In the genomic region with DNA sequence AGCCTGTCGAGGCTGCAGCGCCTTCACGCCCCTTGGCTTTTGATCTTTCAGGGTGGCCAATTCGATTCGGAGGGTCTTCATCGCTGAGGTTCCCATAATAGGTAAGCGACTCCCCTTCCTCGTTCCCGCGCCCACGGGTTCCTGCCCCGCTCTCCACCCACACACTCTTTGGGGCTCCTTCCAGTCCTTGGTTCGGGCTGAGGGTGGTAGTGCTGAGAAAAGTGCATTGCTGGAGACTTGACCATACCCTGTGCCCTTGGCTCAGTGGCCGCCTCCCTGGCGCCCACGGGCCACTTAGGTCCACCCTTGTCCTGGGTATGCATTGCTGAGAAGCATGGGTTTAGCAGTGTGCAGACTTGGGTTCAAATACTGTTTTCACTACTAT, we compare ENCODE assay signal across 8 cellular contexts.
DNase-seq lines count a peak whose midpoint lies in the region; ATAC-seq, FAIRE-seq and TF ChIP-seq lines count a peak whose summit lies in the region.

No MANE protein-coding gene starts in this region.

- intact Hi-C loops in dendritic cell treated with granulocyte-macrophage colony-stimulating factor and Interleukin-4, amounts not matched to agents 40 ng/mL and 50 ng/mL, for 4 days (cut with micrococcal nuclease): loop anchor here (1.0 kb wide), 1 partner anchor 16 kb away; a partner anchor contains a TSS

- no peaks in the 10 kb centered on the region for H3K27me3 Mint-ChIP-seq in dendritic cell treated with granulocyte-macrophage colony-stimulating factor and Interleukin-4, amounts not matched to agents 40 ng/mL and 50 ng/mL, for 4 days

- no peak for TF ChIP-seq POLR2A in H54 (IDR thresholded peaks at IDR 0.05; ENCODE audit: low read depth, low read length)

- peak overlapping the region; percentile 97 for H3K27ac Mint-ChIP-seq in dendritic cell treated with granulocyte-macrophage colony-stimulating factor and Interleukin-4, amounts not matched to agents 40 ng/mL and 50 ng/mL, for 4 days

- H3K4me3 ChIP-seq in GM08714 (ENCODE audit: low read length) (peak overlapping the region; percentile 94), LNCaP clone FGC (ENCODE audit: low read depth, low read length) (peak overlapping the region; percentile 94), muscle layer of duodenum (ENCODE audit: low read depth in 1 of 2, low read length in 2 of 2) (peak overlapping the region; percentile 90 to 94)

- H3K4me1 ChIP-seq in muscle layer of duodenum (ENCODE audit: control insufficient read depth in 1 of 2, insufficient read depth in 2 of 2, low read length in 2 of 2): peaks cover 0 to 20% of the 10 kb centered on the region in 2 donors

- no peak for FAIRE-seq in H54 (lab: Jason Lieb, UNC)

- H3K9me3 ChIP-seq in muscle layer of duodenum (ENCODE audit: control insufficient read depth in 1 of 2, low read length in 2 of 2): no peaks in the 10 kb centered on the region

- no peak for TF ChIP-seq CTCF in LNCaP clone FGC (IDR thresholded peaks at IDR 0.05; ENCODE audit: control insufficient read depth, extremely low read depth, insufficient read depth)

- H3K27me3 ChIP-seq in muscle layer of duodenum (ENCODE audit: low read depth, low read length): no peaks in the 10 kb centered on the region

- H3K27ac ChIP-seq in muscle layer of duodenum (ENCODE audit: low read length): peak overlapping the region; percentile 37

- H3K9me3 Mint-ChIP-seq in dendritic cell treated with granulocyte-macrophage colony-stimulating factor and Interleukin-4, amounts not matched to agents 40 ng/mL and 50 ng/mL, for 4 days: no peaks in the 10 kb centered on the region

- peaks cover 50 to 61% of the 10 kb centered on the region in 2 donors for H3K36me3 ChIP-seq in muscle layer of duodenum (ENCODE audit: control insufficient read depth in 1 of 2, insufficient read depth in 2 of 2, low read length in 2 of 2)

- DNase-seq in LNCaP clone FGC (ENCODE audit: low read depth) (no peak), H54 (ENCODE audit: insufficient read length, low spot score) (no peak), DMS153 treated with DMSO at 0.1 percent for 48 hours (lab: John Stamatoyannopoulos, UW; ENCODE audit: unreplicated experiment) (no peak)
- no peak for DNase-seq in stimulated activated CD4-positive, alpha-beta T cell treated with anti-CD3 and anti-CD28 coated beads, Interleukin-12 subunit alpha, Interleukin-12 subunit beta, amount 100 ng/mL, for 4 hours

- peaks cover 92% of the 10 kb centered on the region for H3K36me3 Mint-ChIP-seq in dendritic cell treated with granulocyte-macrophage colony-stimulating factor and Interleukin-4, amounts not matched to agents 40 ng/mL and 50 ng/mL, for 4 days (ENCODE audit: low read depth)

- peak overlapping the region; percentile 100 for H3K4me3 Mint-ChIP-seq in dendritic cell treated with granulocyte-macrophage colony-stimulating factor and Interleukin-4, amounts not matched to agents 40 ng/mL and 50 ng/mL, for 4 days

- peaks cover 25% of the 10 kb centered on the region for H3K4me1 Mint-ChIP-seq in dendritic cell treated with granulocyte-macrophage colony-stimulating factor and Interleukin-4, amounts not matched to agents 40 ng/mL and 50 ng/mL, for 4 days (ENCODE audit: low read depth)

- ATAC-seq in HG03520 (IDR thresholded peaks at IDR 0.05; ENCODE audit: unreplicated experiment): no peak
